In the genomic region with DNA sequence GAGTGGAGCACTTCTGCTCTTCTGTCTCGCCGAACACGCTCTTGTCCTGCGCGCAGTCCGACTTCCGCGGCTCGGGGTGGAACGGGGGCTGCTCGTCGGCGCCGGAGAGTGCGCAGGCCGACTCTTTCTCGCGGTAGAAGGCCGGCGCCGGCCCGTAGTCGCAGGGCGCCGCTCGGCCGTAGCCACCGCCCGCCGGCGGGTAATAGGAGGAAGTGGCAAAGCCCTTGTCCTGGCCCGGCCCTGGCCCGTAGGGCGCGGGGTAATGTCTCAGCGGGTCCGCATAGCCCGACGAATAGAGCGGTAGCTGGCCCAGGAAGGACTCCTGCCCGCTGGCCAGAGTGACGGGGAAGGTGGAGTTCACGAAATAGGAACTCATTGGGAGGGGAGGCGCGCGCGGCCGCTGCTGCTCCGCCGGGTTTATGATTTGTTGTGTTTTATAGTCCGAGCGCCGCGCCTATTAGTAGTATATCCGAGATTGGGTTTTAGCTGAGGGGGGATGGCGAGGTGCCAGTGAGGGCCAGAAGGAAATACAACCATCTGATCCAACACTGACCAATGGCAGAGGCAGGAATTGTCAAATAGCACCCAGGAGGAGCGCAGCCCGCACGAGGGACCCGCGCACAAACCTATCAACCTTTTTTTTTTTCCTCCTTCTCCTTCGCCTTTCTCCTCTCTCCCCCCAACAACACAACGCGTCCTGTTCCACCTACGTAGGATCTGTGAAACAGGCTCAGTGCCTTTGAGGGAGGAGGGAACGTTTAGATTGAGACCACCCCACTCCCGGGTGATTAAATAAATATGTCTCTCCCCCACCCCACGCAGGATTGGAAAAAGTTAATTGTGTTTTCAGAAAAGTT, we compare ENCODE assay signal across 8 cellular contexts. TPM values are rescaled to one million over a fixed set of nuclear protein-coding genes. Genes with fewer than 3 reads are reported as not detected.
DNase-seq lines count a peak whose midpoint lies in the region; ATAC-seq and TF ChIP-seq lines count a peak whose summit lies in the region.

No MANE protein-coding gene starts in this region.

- H3K4me3 Mint-ChIP-seq in CD8-positive, alpha-beta T cell: peak overlapping the region; percentile 82
- H3K4me3 Mint-ChIP-seq in activated CD4-positive, alpha-beta memory T cell treated with anti-CD3 and anti-CD28 coated beads for 36 hours: peak overlapping the region; percentile 72

- intact Hi-C loops in CD8-positive, alpha-beta T cell (cut with DNase I, micrococcal nuclease): no loop called here
- intact Hi-C loops in activated CD4-positive, alpha-beta memory T cell treated with anti-CD3 and anti-CD28 coated beads for 36 hours (cut with micrococcal nuclease): loop anchor here (2.0 kb wide), 1 partner anchor 15 kb away; no protein-coding TSS in a partner anchor
- intact Hi-C loops in sciatic nerve (cut with DNase I): loop anchor here (5.0 kb wide), 1 partner anchor 251 kb away; no protein-coding TSS in a partner anchor

- peaks cover 36% of the 10 kb centered on the region for H3K4me1 ChIP-seq in CD8-positive, alpha-beta T cell (ENCODE audit: insufficient read depth, low read length)
- H3K4me1 ChIP-seq in cardiac muscle cell (ENCODE audit: low read depth): no peaks in the 10 kb centered on the region

- POLR2A ChIA-PET in CD8-positive, alpha-beta T cell (lab: Charles Lee): interaction anchor here (0.6 to 1.5 kb wide), 4 partner anchors 94 to 384 kb away, joined by 3 to 8 read pairs (median 4); no protein-coding TSS in a partner anchor
- POLR2A ChIA-PET in activated CD4-positive, alpha-beta memory T cell treated with anti-CD3 and anti-CD28 coated beads for 36 hours (lab: Charles Lee): no interaction called here

- TF ChIP-seq CTCF in CD8-positive, alpha-beta T cell (IDR thresholded peaks at IDR 0.05): no peak
- TF ChIP-seq CTCF in cardiac muscle cell (IDR thresholded peaks at IDR 0.05; ENCODE audit: low read depth, low read length): no peak

- H3K9me3 ChIP-seq in CD8-positive, alpha-beta T cell (ENCODE audit: low read length): no peaks in the 10 kb centered on the region
- no peaks in the 10 kb centered on the region for H3K9me3 ChIP-seq in cardiac muscle cell (ENCODE audit: low read depth)

- H3K9me3 Mint-ChIP-seq in CD8-positive, alpha-beta T cell: no peaks in the 10 kb centered on the region
- no peaks in the 10 kb centered on the region for H3K9me3 Mint-ChIP-seq in activated CD4-positive, alpha-beta memory T cell treated with anti-CD3 and anti-CD28 coated beads for 36 hours

- H3K4me3 ChIP-seq in CD8-positive, alpha-beta T cell (ENCODE audit: low read depth, low read length): peak overlapping the region; percentile 56
- peak overlapping the region; percentile 25 for H3K4me3 ChIP-seq in cardiac muscle cell

- H3K27me3 Mint-ChIP-seq in CD8-positive, alpha-beta T cell (ENCODE audit: low read depth): peaks cover 86% of the 10 kb centered on the region
- H3K27me3 Mint-ChIP-seq in activated CD4-positive, alpha-beta memory T cell treated with anti-CD3 and anti-CD28 coated beads for 36 hours: peaks cover 79% of the 10 kb centered on the region

- H3K27ac Mint-ChIP-seq in CD8-positive, alpha-beta T cell: no peak overlapping the region
- H3K27ac Mint-ChIP-seq in activated CD4-positive, alpha-beta memory T cell treated with anti-CD3 and anti-CD28 coated beads for 36 hours: no peak overlapping the region

- peak in 4 of 7 experiments; percentile 24 to 50 (median 40) for DNase-seq in CD8-positive, alpha-beta T cell
- DNase-seq in activated CD4-positive, alpha-beta memory T cell treated with anti-CD3 and anti-CD28 coated beads for 36 hours: peak; percentile 40
- DNase-seq in cardiac muscle cell (ENCODE audit: low read depth in 1 of 2, low spot score in 1 of 2) (no peak), sciatic nerve (ENCODE audit: low spot score) (no peak)
- no peak for DNase-seq in activated effector memory CD4-positive, alpha-beta T cell treated with Interleukin-2 at 50 U/mL for 16 hours

- H3K27ac ChIP-seq in CD8-positive, alpha-beta T cell (ENCODE audit: low read depth, low read length): no peak overlapping the region
- no peak overlapping the region for H3K27ac ChIP-seq in cardiac muscle cell

- H3K36me3 ChIP-seq in CD8-positive, alpha-beta T cell (ENCODE audit: insufficient read depth, low read length): no peaks in the 10 kb centered on the region
- no peaks in the 10 kb centered on the region for H3K36me3 ChIP-seq in cardiac muscle cell

- no peaks in the 10 kb centered on the region for H3K36me3 Mint-ChIP-seq in CD8-positive, alpha-beta T cell
- no peaks in the 10 kb centered on the region for H3K36me3 Mint-ChIP-seq in activated CD4-positive, alpha-beta memory T cell treated with anti-CD3 and anti-CD28 coated beads for 36 hours

- peaks cover 68% of the 10 kb centered on the region for H3K27me3 ChIP-seq in CD8-positive, alpha-beta T cell (ENCODE audit: insufficient read depth, low read length)
- H3K27me3 ChIP-seq in cardiac muscle cell: peaks cover 100% of the 10 kb centered on the region

- H3K4me1 Mint-ChIP-seq in CD8-positive, alpha-beta T cell (ENCODE audit: low read depth): peaks cover 38% of the 10 kb centered on the region
- H3K4me1 Mint-ChIP-seq in activated CD4-positive, alpha-beta memory T cell treated with anti-CD3 and anti-CD28 coated beads for 36 hours (ENCODE audit: low read depth): peaks cover 27% of the 10 kb centered on the region

- ATAC-seq in CD8-positive, alpha-beta T cell: peak; percentile 34
- ATAC-seq in HG03432 (IDR thresholded peaks at IDR 0.05; ENCODE audit: unreplicated experiment): peak; percentile 36
- ATAC-seq in sciatic nerve: peak; percentile 46
- ATAC-seq in GM21360 (IDR thresholded peaks at IDR 0.05; ENCODE audit: unreplicated experiment): no peak
- no peak for ATAC-seq in HG02938 (IDR thresholded peaks at IDR 0.05; ENCODE audit: unreplicated experiment)

- CTCF ChIA-PET in CD8-positive, alpha-beta T cell (lab: Charles Lee): interaction anchor here (1.3 to 3.3 kb wide), 3 partner anchors 97 to 262 kb away, joined by 3 to 9 read pairs (median 3); no protein-coding TSS in a partner anchor
- CTCF ChIA-PET in activated CD4-positive, alpha-beta memory T cell treated with anti-CD3 and anti-CD28 coated beads for 36 hours (lab: Charles Lee): interaction anchor here (1.5 kb wide), 1 partner anchor 15 kb away, joined by 4 read pairs; no protein-coding TSS in a partner anchor

RNA-seq across cellular contexts. Expression of a gene that starts 4.4 kb away (rescaled TPM):
- total RNA-seq in CD8-positive, alpha-beta T cell: not detected
- total RNA-seq in activated CD4-positive, alpha-beta memory T cell treated with anti-CD3 and anti-CD28 coated beads for 36 hours: not detected
- total RNA-seq in cardiac muscle cell (0.24 TPM in 1 of 2 replicates, not detected in the other), sciatic nerve (2.4 TPM)
- 0.46 and 1.9 TPM in 2 replicates for polyA plus RNA-seq in cardiac muscle cell

RNA-seq across cellular contexts. Expression of a gene that starts 6.8 kb away (rescaled TPM):
- total RNA-seq in CD8-positive, alpha-beta T cell: under 1 TPM in 1 of 2 experiments, not detected in 1; 0.19 TPM
- under 1 TPM; 0.21 to 0.22 TPM for total RNA-seq in activated CD4-positive, alpha-beta memory T cell treated with anti-CD3 and anti-CD28 coated beads for 36 hours
- total RNA-seq in cardiac muscle cell: 0.12 TPM in 1 of 2 replicates, not detected in the other
- not detected in 2 replicates for polyA plus RNA-seq in cardiac muscle cell
- 6.3 TPM for total RNA-seq in sciatic nerve

RNA-seq across cellular contexts. Expression of a gene that starts 8.0 kb away (rescaled TPM):
- 1 to 10 TPM; 2.3 to 3.2 TPM for total RNA-seq in CD8-positive, alpha-beta T cell
- total RNA-seq in activated CD4-positive, alpha-beta memory T cell treated with anti-CD3 and anti-CD28 coated beads for 36 hours: 1 to 10 TPM; 2.6 TPM
- 37.7 and 42.4 TPM in 2 replicates for total RNA-seq in cardiac muscle cell
- 24.7 and 24.9 TPM in 2 replicates for polyA plus RNA-seq in cardiac muscle cell
- 25.6 TPM for total RNA-seq in sciatic nerve

RNA-seq across cellular contexts. Expression of a gene that starts 12.8 kb away (rescaled TPM):
- total RNA-seq in CD8-positive, alpha-beta T cell: under 1 TPM in 1 of 2 experiments, not detected in 1; 0.22 TPM
- under 1 TPM; 0.36 to 0.44 TPM for total RNA-seq in activated CD4-positive, alpha-beta memory T cell treated with anti-CD3 and anti-CD28 coated beads for 36 hours
- not detected in 2 replicates for total RNA-seq in cardiac muscle cell
- polyA plus RNA-seq in cardiac muscle cell: 0.81 TPM in 1 of 2 replicates, not detected in the other
- total RNA-seq in sciatic nerve: 8.1 TPM

RNA-seq across cellular contexts. Expression of a gene that starts 17.1 kb away (rescaled TPM):
- not detected for total RNA-seq in CD8-positive, alpha-beta T cell
- total RNA-seq in activated CD4-positive, alpha-beta memory T cell treated with anti-CD3 and anti-CD28 coated beads for 36 hours: not detected
- total RNA-seq in cardiac muscle cell: not detected in 2 replicates
- not detected in 2 replicates for polyA plus RNA-seq in cardiac muscle cell
- total RNA-seq in sciatic nerve: 0.98 TPM

Comparison
In these comparisons a context has a peak if more than half of its experiments do, and no peak if none do; other contexts are left out.
1. ATAC-seq: peak in CD8-positive, alpha-beta T cell (single experiment), HG03432 (single experiment) and sciatic nerve (single experiment); none in GM21360 (single experiment) and HG02938 (single experiment).
2. DNase-seq: peak in CD8-positive, alpha-beta T cell (4 of 7) and activated CD4-positive, alpha-beta memory T cell treated with anti-CD3 and anti-CD28 coated beads for 36 hours (single experiment); none in cardiac muscle cell (0 of 2), sciatic nerve (single experiment) and activated effector memory CD4-positive, alpha-beta T cell treated with Interleukin-2 at 50 U/mL for 16 hours (single experiment).
3. intact Hi-C loops: an anchor here in activated CD4-positive, alpha-beta memory T cell treated with anti-CD3 and anti-CD28 coated beads for 36 hours (2.0 kb wide) and sciatic nerve (5.0 kb wide); none called in CD8-positive, alpha-beta T cell.